ENCODE assay signal across 13 cellular contexts in genomic region chr2:61356261-61356957, GRCh38.
DNase-seq lines count a peak whose midpoint lies in the region; ATAC-seq and TF ChIP-seq lines count a peak whose summit lies in the region.
"Had no signal": no experiment of that assay in that cellular context is flagged by ENCODE, and none has a peak within 500 bp of the region (broad histone marks: within the 10 kb centered on the region; RNA-seq: fewer than 3 reads in every experiment).

No MANE protein-coding gene starts in this region.

- H3K27me3 ChIP-seq in lower lobe of right lung (ENCODE audit: low read depth) (no peaks in the 10 kb centered on the region), Karpas-422 (ENCODE audit: low read length) (no peaks in the 10 kb centered on the region)
- H3K27me3 ChIP-seq: heart left ventricle had no signal

- H2AFZ ChIP-seq in Karpas-422 (ENCODE audit: low read length): no peak overlapping the region

- intact Hi-C loops in lower lobe of right lung (cut with DNase I): no loop called here

- no peak overlapping the region for H3K4me2 ChIP-seq in Karpas-422 (ENCODE audit: low read depth, low read length, poor library complexity, severe bottlenecking)

- H3K4me3 ChIP-seq in AG09309 (ENCODE audit: control insufficient read depth, low read depth, low read length) (no peak overlapping the region), lower lobe of right lung (no peak overlapping the region), Karpas-422 (ENCODE audit: low read length) (no peak overlapping the region)
- H3K4me3 ChIP-seq: heart left ventricle had no signal

- H3K36me3 ChIP-seq in lower lobe of right lung: no peaks in the 10 kb centered on the region
- H3K36me3 ChIP-seq in Karpas-422 (ENCODE audit: insufficient read depth, low read length): peaks cover 25% of the 10 kb centered on the region

- H3K4me1 ChIP-seq in lower lobe of right lung (peaks cover 32% of the 10 kb centered on the region), Karpas-422 (ENCODE audit: low read length) (no peaks in the 10 kb centered on the region)

- peaks cover 93% of the 10 kb centered on the region for H3K79me2 ChIP-seq in Karpas-422 (ENCODE audit: low read length)

- H3K27ac Mint-ChIP-seq in activated naive CD8-positive, alpha-beta T cell treated with anti-CD3 and anti-CD28 coated beads, Interleukin-2, amount 50 U/mL, for 24 hours: peak overlapping the region; percentile 13

- H3K9me3 Mint-ChIP-seq in activated naive CD8-positive, alpha-beta T cell treated with anti-CD3 and anti-CD28 coated beads, Interleukin-2, amount 50 U/mL, for 24 hours: peaks cover 13% of the 10 kb centered on the region

- peaks cover 45% of the 10 kb centered on the region for H3K36me3 Mint-ChIP-seq in activated naive CD8-positive, alpha-beta T cell treated with anti-CD3 and anti-CD28 coated beads, Interleukin-2, amount 50 U/mL, for 24 hours (ENCODE audit: low read depth)

- DNase-seq in AG09309 (ENCODE audit: low read depth) (peak; percentile 2), lower lobe of right lung (peak; percentile 58), Karpas-422 (no peak), ecto neural progenitor cell (ENCODE audit: low spot score) (no peak), OCI-M2 (lab: John Stamatoyannopoulos, UW; ENCODE audit: unreplicated experiment) (no peak)
- no peak for DNase-seq in activated naive CD8-positive, alpha-beta T cell treated with anti-CD3 and anti-CD28 coated beads, Interleukin-2, amount 50 U/mL, for 24 hours
- DNase-seq: amygdala, DND-41, heart left ventricle, NCI-H524 treated with DMSO at 0.1 percent for 48 hours had no signal

- H3K27ac ChIP-seq in lower lobe of right lung (peak overlapping the region; percentile 46), Karpas-422 (ENCODE audit: low read length) (no peak overlapping the region)

- TF ChIP-seq CTCF in AG09309 (IDR thresholded peaks at IDR 0.05; ENCODE audit: control insufficient read depth, insufficient read depth, low read depth, low read length, missing control alignments) (no peak), lower lobe of right lung (IDR thresholded peaks at IDR 0.05) (no peak)

- H3K27me3 Mint-ChIP-seq in activated naive CD8-positive, alpha-beta T cell treated with anti-CD3 and anti-CD28 coated beads, Interleukin-2, amount 50 U/mL, for 24 hours: no peaks in the 10 kb centered on the region

- H3K9me3 ChIP-seq in lower lobe of right lung (peaks cover 11% of the 10 kb centered on the region), Karpas-422 (ENCODE audit: low read length) (no peaks in the 10 kb centered on the region)

- H3K9ac ChIP-seq in Karpas-422 (ENCODE audit: low read length): no peak overlapping the region

- no peaks in the 10 kb centered on the region for H3K9me2 ChIP-seq in Karpas-422 (replicated peaks; ENCODE audit: insufficient read depth, low read length)

- ATAC-seq in GM18517 (IDR thresholded peaks at IDR 0.05; ENCODE audit: unreplicated experiment): peak; percentile 59
- peak; percentile 20 for ATAC-seq in activated naive CD8-positive, alpha-beta T cell treated with anti-CD3 and anti-CD28 coated beads, Interleukin-2, amount 50 U/mL, for 24 hours
- peak; percentile 92 to 94 for ATAC-seq in lower lobe of right lung
- ATAC-seq in HG02981 (IDR thresholded peaks at IDR 0.05; ENCODE audit: unreplicated experiment): no peak

- H3K4me1 Mint-ChIP-seq in activated naive CD8-positive, alpha-beta T cell treated with anti-CD3 and anti-CD28 coated beads, Interleukin-2, amount 50 U/mL, for 24 hours: peaks cover 25% of the 10 kb centered on the region

- H4K20me1 ChIP-seq in Karpas-422 (ENCODE audit: insufficient read depth, low read depth, low read length): no peaks in the 10 kb centered on the region

- no peak overlapping the region for H3K4me3 Mint-ChIP-seq in activated naive CD8-positive, alpha-beta T cell treated with anti-CD3 and anti-CD28 coated beads, Interleukin-2, amount 50 U/mL, for 24 hours
- H3K4me3 Mint-ChIP-seq: neural crest cell had no signal

Comparison
In these comparisons a context has a peak if more than half of its experiments do, and no peak if none do; other contexts are left out.
1. DNase-seq: peak in AG09309 (single experiment) and lower lobe of right lung (single experiment); none in activated naive CD8-positive, alpha-beta T cell treated with anti-CD3 and anti-CD28 coated beads, Interleukin-2, amount 50 U/mL, for 24 hours (single experiment), Karpas-422 (single experiment), ecto neural progenitor cell (single experiment) and OCI-M2 (single experiment).